ENCODE assay signal across 8 cellular contexts in genomic region chr1:181135815-181136737, GRCh38. TPM values are rescaled to one million over a fixed set of nuclear protein-coding genes. Genes with fewer than 3 reads are reported as not detected.
DNase-seq lines count a peak whose midpoint lies in the region; ATAC-seq and TF ChIP-seq lines count a peak whose summit lies in the region.

No MANE protein-coding gene starts in this region.

- H3K27ac ChIP-seq in RWPE1, result peak overlapping the region; percentile 86
- peak overlapping the region; percentile 72 to 88 (median 78) for H3K27ac ChIP-seq in esophagus squamous epithelium

- H3K4me1 ChIP-seq in esophagus squamous epithelium, result peaks cover 29 to 62% (median 30%) of the 10 kb centered on the region in 3 donors

- CTCF ChIA-PET in RWPE1 (lab: Yijun Ruan, JAX), result interaction anchor here (0.6 to 1.4 kb wide), 5 partner anchors 21 to 253 kb away, joined by 3 to 13 read pairs (median 6); no protein-coding TSS in a partner anchor

- TF ChIP-seq CTCF in RWPE1 (conservative IDR thresholded peaks at IDR 0.05; ENCODE audit: low read depth) (no peak), esophagus squamous epithelium (IDR thresholded peaks at IDR 0.05) (no peak)

- no peak overlapping the region for H3K4me3 ChIP-seq in esophagus squamous epithelium

- DNase-seq in RWPE1 (ENCODE audit: low spot score), result peak; percentile 90
- DNase-seq in esophagus squamous epithelium (lab: John Stamatoyannopoulos, UW), result no peak
- peak; percentile 81 for DNase-seq in renal cortical epithelial cell (ENCODE audit: low read depth)
- no peak for DNase-seq in DMS114 treated with DMSO at 0.1 percent for 48 hours (lab: John Stamatoyannopoulos, UW; ENCODE audit: unreplicated experiment)
- DNase-seq in NCI-H526 (lab: John Stamatoyannopoulos, UW), result no peak

- TF ChIP-seq POLR2A in GM19099 (IDR thresholded peaks at IDR 0.05; ENCODE audit: extremely low read depth, insufficient read length, low read depth) (peak; percentile 20), esophagus squamous epithelium (IDR thresholded peaks at IDR 0.05) (no peak)

- POLR2A ChIA-PET in RWPE1 (lab: Yijun Ruan, JAX; ENCODE audit: low non-redundant PET), result interaction anchor here (1.1 kb wide), 1 partner anchor 18 kb away, joined by 3 read pairs; no protein-coding TSS in a partner anchor

- intact Hi-C loops in esophagus squamous epithelium (cut with DNase I), result no loop called here

- H3K9me3 ChIP-seq in esophagus squamous epithelium, result no peaks in the 10 kb centered on the region

- ATAC-seq in HG03045 (IDR thresholded peaks at IDR 0.05; ENCODE audit: unreplicated experiment), result no peak
- ATAC-seq in HG03460 (IDR thresholded peaks at IDR 0.05; ENCODE audit: unreplicated experiment), result no peak

- H3K27me3 ChIP-seq in esophagus squamous epithelium, result no peaks in the 10 kb centered on the region

- H3K36me3 ChIP-seq in esophagus squamous epithelium, result no peaks in the 10 kb centered on the region

- WGBS in esophagus squamous epithelium, 2 donors, result 71 to 85% methylated on average over 11 to 12 of the region's 12 CpGs

RNA-seq across cellular contexts. Expression of gene IER5, which starts 47.6 kb away (rescaled TPM):
- total RNA-seq in esophagus squamous epithelium, result 10 to 100 TPM; 21.6 to 40.6 (median 26.5) TPM
- total RNA-seq in renal cortical epithelial cell, result 16.8 and 19.6 TPM in 2 replicates

Comparison
In these comparisons a context has a peak if more than half of its experiments do, and no peak if none do; other contexts are left out.
1. DNase-seq: peak in RWPE1 (single experiment) and renal cortical epithelial cell (single experiment); none in esophagus squamous epithelium (single experiment), DMS114 treated with DMSO at 0.1 percent for 48 hours (single experiment) and NCI-H526 (0 of 2).